Comparison of ENCODE assay signal across 9 cellular contexts in genomic region chr16:54501797-54502196, GRCh38.
"Had no signal": no experiment of that assay in that cellular context is flagged by ENCODE, and none has a peak within 500 bp of the region (broad histone marks: within the 10 kb centered on the region; RNA-seq: fewer than 3 reads in every experiment).

No MANE protein-coding gene starts in this region.

- H3K4me1 Mint-ChIP-seq: IgD-negative memory B cell had no signal

- ATAC-seq: HepG2 had no signal

- H3K9ac ChIP-seq: GM23248 had no signal

- H3K4me3 Mint-ChIP-seq: H9, HFFc6, IgD-negative memory B cell had no signal

- H2AFZ ChIP-seq: GM23248 had no signal

- FAIRE-seq: H54, HepG2 had no signal

- DNase-seq: GM23248, GOT3, H9, HCEC 1CT, HFFc6 had no signal

- H3K27ac Mint-ChIP-seq: H9, HFFc6 had no signal

- H3K36me3 Mint-ChIP-seq: IgD-negative memory B cell had no signal

- H3K27ac ChIP-seq: GM23248, HL-60 had no signal

- H3K4me3 ChIP-seq: GM23248 had no signal
